ENCODE assay signal across 1 cellular context in genomic region chr16:30372037-30372712, GRCh38.
TF ChIP-seq lines count a peak whose summit lies in the region.

No MANE protein-coding gene starts in this region.

TF ChIP-seq in SK-N-SH, 30 proteins besides CTCF, POLR2A, EP300 and RAD21:
- TF ChIP-seq MEF2A (IDR thresholded peaks at IDR 0.05; ENCODE audit: borderline replicate concordance, low read depth) (no peak), CHD2 (IDR thresholded peaks at IDR 0.05; ENCODE audit: low read length, partially characterized antibody) (no peak), NFIC (IDR thresholded peaks at IDR 0.05; ENCODE audit: borderline replicate concordance) (no peak), RFX5 (IDR thresholded peaks at IDR 0.05; ENCODE audit: low read length) (no peak), JUND (IDR thresholded peaks at IDR 0.05) (no peak), SIN3A (IDR thresholded peaks at IDR 0.05; ENCODE audit: borderline replicate concordance, low read depth, low read length) (no peak), PBX3 (IDR thresholded peaks at IDR 0.05) (no peak), SMC3 (IDR thresholded peaks at IDR 0.05; ENCODE audit: low read depth, low read length) (no peak), GABPA (IDR thresholded peaks at IDR 0.05; ENCODE audit: low read depth) (no peak), TEAD4 (IDR thresholded peaks at IDR 0.05; ENCODE audit: borderline replicate concordance, insufficient read depth) (no peak), FOXJ3 (CRISPR knock-in tag; IDR thresholded peaks at IDR 0.05) (no peak), RXRA (IDR thresholded peaks at IDR 0.05; ENCODE audit: borderline replicate concordance, low read depth) (no peak), EZH2phosphoT487 (IDR thresholded peaks at IDR 0.05; ENCODE audit: borderline replicate concordance, low read depth) (no peak)
